ENCODE assay signal across 8 cellular contexts in the genomic region with DNA sequence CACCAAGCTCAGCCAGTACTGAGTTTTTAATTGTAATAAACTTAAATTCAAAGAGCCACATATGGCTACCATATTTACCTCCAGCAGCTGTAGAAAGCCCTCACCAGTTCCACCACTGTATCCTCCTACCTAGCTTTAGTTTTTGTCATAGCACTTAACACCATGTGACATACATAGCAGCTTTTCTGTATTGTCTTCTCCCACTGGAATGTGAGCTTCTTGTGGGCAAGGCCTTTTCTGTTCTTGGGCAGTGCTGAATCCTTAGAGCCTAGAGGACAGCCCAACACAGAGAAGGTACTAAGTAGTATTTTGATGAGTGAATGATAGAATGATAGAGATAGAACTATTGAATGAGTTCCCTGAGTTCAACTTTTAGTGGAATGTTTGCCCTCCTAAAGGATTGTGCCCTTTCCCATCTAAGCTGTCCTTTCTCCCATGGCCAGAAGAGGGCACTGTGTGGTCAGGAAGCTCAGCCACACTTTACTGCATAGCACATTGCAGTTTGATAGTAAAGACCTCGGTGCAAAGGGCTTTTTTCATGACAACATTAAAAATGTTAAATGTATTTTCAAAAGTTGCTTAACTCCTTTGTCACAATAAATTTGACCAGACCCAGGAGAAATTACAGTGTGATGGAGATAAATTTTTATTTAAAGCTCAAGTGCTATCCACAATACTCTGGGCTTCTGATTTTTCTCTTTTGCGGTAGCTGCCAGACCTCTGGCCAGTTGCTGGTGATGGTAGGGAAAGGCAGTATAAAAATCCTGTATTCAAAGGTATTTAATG.
DNase-seq lines count a peak whose midpoint lies in the region; ATAC-seq, FAIRE-seq and TF ChIP-seq lines count a peak whose summit lies in the region.

No MANE protein-coding gene starts in this region.

- no peak for DNase-seq in GM18507 (ENCODE audit: extremely low spot score, insufficient read length, low read depth)
- DNase-seq in NCI-H446 (lab: John Stamatoyannopoulos, UW): peak; percentile 67 to 76
- peak; percentile 25 to 54 for DNase-seq in activated CD4-positive, alpha-beta T cell treated with anti-CD3 and anti-CD28 coated beads for 4 hours
- peak; percentile 46 to 70 for DNase-seq in dermis microvascular lymphatic vessel endothelial cell (ENCODE audit: low read depth in 2 of 2)
- peak; percentile 52 for DNase-seq in lower lobe of right lung
- DNase-seq in stimulated activated CD8-positive, alpha-beta memory T cell treated with anti-CD3 and anti-CD28 coated beads, Interleukin-15, amount 100 ng/mL, for 4 hours (ENCODE audit: low read depth in 2 of 2): peak; percentile 9 to 43

- no peak overlapping the region for H3K27ac ChIP-seq in lower lobe of right lung

- H3K4me3 ChIP-seq in lower lobe of right lung: no peak overlapping the region

- H3K4me1 ChIP-seq in lower lobe of right lung: no peaks in the 10 kb centered on the region

- TF ChIP-seq CTCF in lower lobe of right lung (IDR thresholded peaks at IDR 0.05): peak; percentile 89

- peaks cover 92% of the 10 kb centered on the region for H3K36me3 ChIP-seq in lower lobe of right lung

- ATAC-seq in HG03139 (IDR thresholded peaks at IDR 0.05; ENCODE audit: unreplicated experiment) (peak; percentile 89), lower lobe of right lung (peak; percentile 90 to 95)

- FAIRE-seq in A204.1 (lab: Jason Lieb, UNC) (peak; percentile 91), GM18507 (lab: Jason Lieb, UNC) (peak; percentile 89)

- H3K9me3 ChIP-seq in lower lobe of right lung: no peaks in the 10 kb centered on the region

- intact Hi-C loops in lower lobe of right lung (cut with DNase I): no loop called here

- H3K27me3 ChIP-seq in lower lobe of right lung (ENCODE audit: low read depth): no peaks in the 10 kb centered on the region
